Comparison of ENCODE assay signal across 8 cellular contexts in the genomic region with DNA sequence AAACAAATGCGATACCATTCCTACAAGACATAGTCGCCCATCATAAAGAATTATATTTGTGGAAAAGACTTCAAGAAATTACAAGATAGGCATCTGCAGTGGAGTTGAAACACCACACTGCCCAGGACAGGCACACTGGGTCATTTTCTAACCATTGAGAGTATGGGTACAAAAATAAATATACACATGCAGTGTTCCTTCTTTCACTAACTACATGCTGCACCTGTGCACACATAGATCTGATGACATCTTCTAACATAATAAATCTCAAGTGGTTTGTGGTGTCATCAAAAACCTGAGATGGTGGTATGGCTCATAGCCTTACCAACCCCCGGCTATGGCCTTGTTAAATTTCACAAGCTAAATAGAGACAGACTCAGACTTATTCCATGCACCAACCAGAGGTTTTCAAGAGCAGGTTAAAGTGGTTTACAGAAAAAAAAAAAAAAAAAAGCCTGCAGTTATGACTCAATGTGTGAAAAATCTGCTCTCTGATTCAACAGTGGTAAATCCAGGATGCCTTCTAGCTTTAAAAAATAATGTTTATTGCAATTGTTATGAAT. TPM values are rescaled to one million over a fixed set of nuclear protein-coding genes. Genes with fewer than 3 reads are reported as not detected.
DNase-seq lines count a peak whose midpoint lies in the region; ATAC-seq and TF ChIP-seq lines count a peak whose summit lies in the region.

No MANE protein-coding gene starts in this region.

- H3K9me3 ChIP-seq in PC-9 (ENCODE audit: insufficient read depth, low read depth) (no peaks in the 10 kb centered on the region), left lung (no peaks in the 10 kb centered on the region), lower lobe of right lung (no peaks in the 10 kb centered on the region)

- POLR2A ChIA-PET in PC-9 (lab: Charles Lee; ENCODE audit: unreplicated experiment), result interaction anchor here (0.6 kb wide), 1 partner anchor 48 kb away, joined by 3 read pairs; no protein-coding TSS in a partner anchor

- H3K79me2 ChIP-seq in PC-9 (ENCODE audit: low read depth), result peaks cover 3% of the 10 kb centered on the region; the same call in 1 of the 2 replicates

- H3F3A ChIP-seq in PC-9 (ENCODE audit: insufficient read depth, low read depth), result peaks cover 16% of the 10 kb centered on the region

- DNase-seq in Jurkat, Clone E6-1 (ENCODE audit: low read depth, low spot score), result peak; percentile 58
- DNase-seq in PC-9 (peak; percentile 9 to 93), left lung (no peak), lower lobe of right lung (no peak)

- TF ChIP-seq CTCF in PC-9 (conservative IDR thresholded peaks at IDR 0.05) (no peak), left lung (IDR thresholded peaks at IDR 0.05) (no peak), lower lobe of right lung (IDR thresholded peaks at IDR 0.05) (no peak)

- peak overlapping the region; percentile 47 for H3K4me2 ChIP-seq in PC-9

- no peak overlapping the region for H2AFZ ChIP-seq in PC-9

- ATAC-seq in GM18517 (IDR thresholded peaks at IDR 0.05; ENCODE audit: unreplicated experiment) (peak; percentile 82), left lung (peak; percentile 6), lower lobe of right lung (no peak), GM19395 (IDR thresholded peaks at IDR 0.05; ENCODE audit: unreplicated experiment) (no peak), HG02852 (IDR thresholded peaks at IDR 0.05; ENCODE audit: unreplicated experiment) (no peak), GM19035 (IDR thresholded peaks at IDR 0.05; ENCODE audit: unreplicated experiment) (no peak)

- no peaks in the 10 kb centered on the region for H3K9me2 ChIP-seq in PC-9 (ENCODE audit: insufficient read depth)

- peaks cover 30% of the 10 kb centered on the region for H3K4me1 ChIP-seq in PC-9 (replicated peaks; ENCODE audit: insufficient read depth)
- H3K4me1 ChIP-seq in left lung, result peaks cover 5 to 8% of the 10 kb centered on the region in 2 donors
- no peaks in the 10 kb centered on the region for H3K4me1 ChIP-seq in lower lobe of right lung

- H3K27ac ChIP-seq in PC-9, result peak overlapping the region; percentile 66
- H3K27ac ChIP-seq in left lung, result no peak overlapping the region
- no peak overlapping the region for H3K27ac ChIP-seq in lower lobe of right lung

- CTCF ChIA-PET in PC-9 (lab: Charles Lee), result interaction anchor here (0.6 kb wide), 2 partner anchors 692 to 1607 kb away, joined by 3 read pairs; no protein-coding TSS in a partner anchor

- intact Hi-C loops in PC-9 (cut with micrococcal nuclease; ENCODE audit: unreplicated experiment), result loop anchor here (10.0 kb wide), 1 partner anchor 98 kb away; no protein-coding TSS in a partner anchor
- intact Hi-C loops in left lung (cut with DNase I), result no loop called here
- intact Hi-C loops in lower lobe of right lung (cut with DNase I), result no loop called here

- no peaks in the 10 kb centered on the region for H3K36me3 ChIP-seq in PC-9 (ENCODE audit: low read depth)
- H3K36me3 ChIP-seq in left lung, result no peaks in the 10 kb centered on the region
- H3K36me3 ChIP-seq in lower lobe of right lung, result no peaks in the 10 kb centered on the region

- H4K20me1 ChIP-seq in PC-9 (ENCODE audit: insufficient read depth), result no peaks in the 10 kb centered on the region

- H3K27me3 ChIP-seq in PC-9 (ENCODE audit: insufficient read depth, low read depth) (no peaks in the 10 kb centered on the region), left lung (peaks cover 0 to 25% of the 10 kb centered on the region in 2 donors), lower lobe of right lung (ENCODE audit: low read depth) (no peaks in the 10 kb centered on the region)

- no peak overlapping the region for H3K4me3 ChIP-seq in Jurkat, Clone E6-1 (ENCODE audit: low read length)
- H3K4me3 ChIP-seq in PC-9, result no peak overlapping the region
- no peak overlapping the region for H3K4me3 ChIP-seq in left lung
- H3K4me3 ChIP-seq in lower lobe of right lung, result no peak overlapping the region

- no TSS peak for BruUV-seq in PC-9 (replicated peaks; lab: Mats Ljungman, UMichigan)

RNA-seq across cellular contexts. Expression of gene NFIB, which starts 12.4 kb away (rescaled TPM):
- polyA plus RNA-seq in Jurkat, Clone E6-1 (2012; ENCODE audit: insufficient read depth, insufficient read length), result not detected
- total RNA-seq in PC-9 (2021) (29.0 and 35.1 TPM in 2 replicates), left lung (10 to 100 TPM; 88.8 to 97.9 TPM), lower lobe of right lung (97.7 TPM)

Comparison
In these comparisons a context has a peak if more than half of its experiments do, and no peak if none do; other contexts are left out.
1. ATAC-seq: peak in GM18517 (single experiment) and left lung (single experiment); none in lower lobe of right lung (0 of 2), GM19395 (single experiment), HG02852 (single experiment) and GM19035 (single experiment).
2. DNase-seq: peak in Jurkat, Clone E6-1 (single experiment) and PC-9 (2 of 2); none in left lung (0 of 2) and lower lobe of right lung (single experiment).